Comparison of ENCODE assay signal across 1 cellular context in genomic region chr1:179709841-179710329, GRCh38.
TF ChIP-seq lines count a peak whose summit lies in the region.

No MANE protein-coding gene starts in this region.

TF ChIP-seq in IMR-90, 13 proteins besides CTCF, POLR2A, EP300 and RAD21 (continued from another document):
- TF ChIP-seq MXI1 (IDR thresholded peaks at IDR 0.05; ENCODE audit: borderline replicate concordance, low read depth, low read length) (no peak), ELK1 (IDR thresholded peaks at IDR 0.05; ENCODE audit: borderline replicate concordance, low read depth, low read length) (no peak), CEBPB (IDR thresholded peaks at IDR 0.05; ENCODE audit: low read depth, low read length) (no peak)
